Comparison of ENCODE assay signal across 21 cellular contexts in the genomic region with DNA sequence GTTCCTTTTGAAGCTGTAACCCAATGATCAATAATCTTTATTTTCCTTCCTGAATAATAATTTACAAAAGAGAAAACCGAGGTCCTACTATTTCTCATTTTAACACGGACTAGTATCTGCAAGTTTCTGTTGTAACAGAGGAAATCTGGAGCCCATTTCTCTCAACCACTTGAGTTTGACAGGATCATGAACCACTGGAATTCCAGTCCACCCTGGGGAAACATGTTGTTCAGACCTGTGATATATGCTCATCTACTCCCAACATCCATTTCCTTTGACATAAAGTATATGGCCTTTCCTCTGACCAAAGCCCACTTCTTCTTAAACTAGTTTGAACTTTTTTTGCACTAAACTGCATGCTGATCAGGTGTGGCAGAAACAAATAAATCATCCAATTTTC.
"Had no signal": no experiment of that assay in that cellular context is flagged by ENCODE, and none has a peak within 500 bp of the region (broad histone marks: within the 10 kb centered on the region; RNA-seq: fewer than 3 reads in every experiment).

No MANE protein-coding gene starts in this region.

- ATAC-seq: activated naive CD4-positive, alpha-beta T cell treated with anti-CD3 and anti-CD28 coated beads, Interleukin-2, amount 50 U/mL, for 72 hours; activated naive CD8-positive, alpha-beta T cell treated with anti-CD3 and anti-CD28 coated beads, Interleukin-2, amount 50 U/mL, for 24 hours; activated T-cell treated with anti-CD3 and anti-CD28 coated beads, Interleukin-2, amount 50 U/mL, for 4 hours; T-helper 17 cell had no signal

- DNase-seq: activated CD4-positive, alpha-beta memory T cell treated with anti-CD3 and anti-CD28 coated beads for 36 hours; activated CD4-positive, alpha-beta T cell treated with anti-CD3 and anti-CD28 coated beads, Interleukin-2, amount 10 ng/mL, durations not matched to agents 7 days and 5 days; activated CD4-positive, CD25-positive, alpha-beta regulatory T cell; activated CD8-positive, alpha-beta memory T cell treated with anti-CD3 and anti-CD28 coated beads for 24 hours; activated effector memory CD4-positive, alpha-beta T cell treated with anti-CD3 and anti-CD28 coated beads, Interleukin-2, amount 50 U/mL, for 16 hours; activated naive CD4-positive, alpha-beta T cell treated with Interleukin-2 at 50 U/mL for 16 hours; activated naive CD8-positive, alpha-beta T cell treated with anti-CD3 and anti-CD28 coated beads, Interleukin-2, amount 50 U/mL, for 24 hours; activated T-cell treated with anti-CD3 and anti-CD28 coated beads, Interleukin-2, amount 50 U/mL, for 4 hours; amygdala; central memory CD4-positive, alpha-beta T cell; KBM-7; NCI-H1048; NCI-H146; NCI-H1930; NCI-H345; NCI-H510A; NCI-H748 treated with DMSO at 0.1 percent for 48 hours; SIG-M5; T-helper 17 cell; T-helper 9 cell had no signal
